Comparison of ENCODE assay signal across 8 cellular contexts in genomic region chr12:76144253-76144564, GRCh38. TPM values are rescaled to one million over a fixed set of nuclear protein-coding genes. Genes with fewer than 3 reads are reported as not detected.
DNase-seq lines count a peak whose midpoint lies in the region; ATAC-seq and TF ChIP-seq lines count a peak whose summit lies in the region.

No MANE protein-coding gene starts in this region.

- intact Hi-C loops in activated CD4-positive, alpha-beta memory T cell treated with anti-CD3 and anti-CD28 coated beads for 36 hours (cut with micrococcal nuclease), result no loop called here
- intact Hi-C loops in PC-3 (cut with micrococcal nuclease), result no loop called here

- no peaks in the 10 kb centered on the region for H4K20me1 ChIP-seq in PC-3 (ENCODE audit: low read length)

- H3K4me3 Mint-ChIP-seq in activated CD4-positive, alpha-beta memory T cell treated with anti-CD3 and anti-CD28 coated beads for 36 hours, result no peak overlapping the region
- no peak overlapping the region for H3K4me3 Mint-ChIP-seq in activated CD4-positive, alpha-beta memory T cell treated with anti-CD3 and anti-CD28 coated beads, Interleukin-2, amount 10 ng/mL, durations not matched to agents 7 days and 5 days

- H3K4me1 ChIP-seq in PC-3 (ENCODE audit: insufficient read depth, low read length), result no peaks in the 10 kb centered on the region

- CTCF ChIA-PET in activated CD4-positive, alpha-beta memory T cell treated with anti-CD3 and anti-CD28 coated beads for 36 hours (lab: Charles Lee), result interaction anchor here (0.7 kb wide), 1 partner anchor 15 kb away, joined by 3 read pairs; no protein-coding TSS in a partner anchor
- CTCF ChIA-PET in activated CD4-positive, alpha-beta memory T cell treated with anti-CD3 and anti-CD28 coated beads, Interleukin-2, amount 10 ng/mL, durations not matched to agents 7 days and 5 days (lab: Charles Lee), result interaction anchor here (0.6 to 2.5 kb wide), 2 partner anchors 14 to 61 kb away, joined by 3 to 10 read pairs; no protein-coding TSS in a partner anchor
- CTCF ChIA-PET in PC-3 (lab: Charles Lee), result no interaction called here

- peaks cover 20% of the 10 kb centered on the region for H3K4me1 Mint-ChIP-seq in activated CD4-positive, alpha-beta memory T cell treated with anti-CD3 and anti-CD28 coated beads for 36 hours (ENCODE audit: low read depth)
- H3K4me1 Mint-ChIP-seq in activated CD4-positive, alpha-beta memory T cell treated with anti-CD3 and anti-CD28 coated beads, Interleukin-2, amount 10 ng/mL, durations not matched to agents 7 days and 5 days, result peaks cover 22% of the 10 kb centered on the region

- H3K4me3 ChIP-seq in PC-3 (ENCODE audit: low read length), result no peak overlapping the region

- no peaks in the 10 kb centered on the region for H3K9me2 ChIP-seq in PC-3 (replicated peaks; ENCODE audit: low read length)

- no peak overlapping the region for H3K4me2 ChIP-seq in PC-3 (ENCODE audit: low read length)

- peak; percentile 35 for DNase-seq in activated CD4-positive, alpha-beta memory T cell treated with anti-CD3 and anti-CD28 coated beads for 36 hours
- no peak for DNase-seq in activated CD4-positive, alpha-beta memory T cell treated with anti-CD3 and anti-CD28 coated beads, Interleukin-2, amount 10 ng/mL, durations not matched to agents 7 days and 5 days
- DNase-seq in PC-3 (peak; percentile 32), Ammon's horn (ENCODE audit: low spot score) (no peak), iPS-NIHi7 (ENCODE audit: extremely low spot score) (no peak), GM03348 (ENCODE audit: low spot score) (no peak)
- DNase-seq in effector CD8-positive, alpha-beta T cell (lab: John Stamatoyannopoulos, UW), result peak; percentile 15
- peak; percentile 31 for DNase-seq in stimulated activated CD8-positive, alpha-beta memory T cell treated with anti-CD3 and anti-CD28 coated beads, Interleukin-4, amount 100 ng/mL, for 48 hours

- no peak for ATAC-seq in PC-3

- no peaks in the 10 kb centered on the region for H3K36me3 Mint-ChIP-seq in activated CD4-positive, alpha-beta memory T cell treated with anti-CD3 and anti-CD28 coated beads for 36 hours
- H3K36me3 Mint-ChIP-seq in activated CD4-positive, alpha-beta memory T cell treated with anti-CD3 and anti-CD28 coated beads, Interleukin-2, amount 10 ng/mL, durations not matched to agents 7 days and 5 days (ENCODE audit: low read depth), result no peaks in the 10 kb centered on the region

- TF ChIP-seq CTCF in PC-3 (conservative IDR thresholded peaks at IDR 0.05; ENCODE audit: low read depth, low read length), result no peak

- no peak overlapping the region for H3K27ac Mint-ChIP-seq in activated CD4-positive, alpha-beta memory T cell treated with anti-CD3 and anti-CD28 coated beads for 36 hours
- no peak overlapping the region for H3K27ac Mint-ChIP-seq in activated CD4-positive, alpha-beta memory T cell treated with anti-CD3 and anti-CD28 coated beads, Interleukin-2, amount 10 ng/mL, durations not matched to agents 7 days and 5 days

- H3K36me3 ChIP-seq in PC-3 (ENCODE audit: low read depth, low read length), result no peaks in the 10 kb centered on the region

- H3K9me3 ChIP-seq in PC-3 (ENCODE audit: low read length), result no peaks in the 10 kb centered on the region

- BruUV-seq in PC-3 (replicated peaks; lab: Mats Ljungman, UMichigan), result no TSS peak

- POLR2A ChIA-PET in activated CD4-positive, alpha-beta memory T cell treated with anti-CD3 and anti-CD28 coated beads for 36 hours (lab: Charles Lee), result interaction anchor here (0.8 kb wide), 1 partner anchor 14 kb away, joined by 3 read pairs; no protein-coding TSS in a partner anchor
- POLR2A ChIA-PET in activated CD4-positive, alpha-beta memory T cell treated with anti-CD3 and anti-CD28 coated beads, Interleukin-2, amount 10 ng/mL, durations not matched to agents 7 days and 5 days (lab: Charles Lee), result interaction anchor here (3.2 kb wide), 1 partner anchor 11 kb away, joined by 8 read pairs; no protein-coding TSS in a partner anchor
- POLR2A ChIA-PET in PC-3 (lab: Charles Lee; ENCODE audit: unreplicated experiment), result no interaction called here

- no peaks in the 10 kb centered on the region for H3F3A ChIP-seq in PC-3 (ENCODE audit: low read length, unreplicated experiment)

- no peaks in the 10 kb centered on the region for H3K27me3 ChIP-seq in PC-3 (ENCODE audit: low read length)

- no peaks in the 10 kb centered on the region for H3K79me2 ChIP-seq in PC-3 (ENCODE audit: low read length)

- 0 out of 2 replicates have a peak overlapping the region, but pooled peaks have one; percentile 18 for H2AFZ ChIP-seq in PC-3 (ENCODE audit: low read length)

- no peak overlapping the region for H3K9ac ChIP-seq in PC-3 (ENCODE audit: low read length)

- H3K9me3 Mint-ChIP-seq in activated CD4-positive, alpha-beta memory T cell treated with anti-CD3 and anti-CD28 coated beads for 36 hours, result no peaks in the 10 kb centered on the region
- H3K9me3 Mint-ChIP-seq in activated CD4-positive, alpha-beta memory T cell treated with anti-CD3 and anti-CD28 coated beads, Interleukin-2, amount 10 ng/mL, durations not matched to agents 7 days and 5 days, result no peaks in the 10 kb centered on the region

- H3K27ac ChIP-seq in PC-3 (ENCODE audit: low read length), result no peak overlapping the region

- no peaks in the 10 kb centered on the region for H3K27me3 Mint-ChIP-seq in activated CD4-positive, alpha-beta memory T cell treated with anti-CD3 and anti-CD28 coated beads for 36 hours
- no peaks in the 10 kb centered on the region for H3K27me3 Mint-ChIP-seq in activated CD4-positive, alpha-beta memory T cell treated with anti-CD3 and anti-CD28 coated beads, Interleukin-2, amount 10 ng/mL, durations not matched to agents 7 days and 5 days

RNA-seq across cellular contexts. Expression of gene NAP1L1, which starts 59.7 kb away (rescaled TPM):
- total RNA-seq in activated CD4-positive, alpha-beta memory T cell treated with anti-CD3 and anti-CD28 coated beads for 36 hours, result 100 to 1,000 TPM; 889 to 895 TPM
- total RNA-seq in activated CD4-positive, alpha-beta memory T cell treated with anti-CD3 and anti-CD28 coated beads, Interleukin-2, amount 10 ng/mL, durations not matched to agents 7 days and 5 days, result 100 to 1,000 TPM; 524 to 558 TPM
- total RNA-seq in PC-3 (2014; rRNA removed), result 200 and 247 TPM in 2 replicates

Comparison
In these comparisons a context has a peak if more than half of its experiments do, and no peak if none do; other contexts are left out.
1. DNase-seq: peak in activated CD4-positive, alpha-beta memory T cell treated with anti-CD3 and anti-CD28 coated beads for 36 hours (single experiment), PC-3 (single experiment), effector CD8-positive, alpha-beta T cell (single experiment) and stimulated activated CD8-positive, alpha-beta memory T cell treated with anti-CD3 and anti-CD28 coated beads, Interleukin-4, amount 100 ng/mL, for 48 hours (single experiment); none in activated CD4-positive, alpha-beta memory T cell treated with anti-CD3 and anti-CD28 coated beads, Interleukin-2, amount 10 ng/mL, durations not matched to agents 7 days and 5 days (single experiment), Ammon's horn (single experiment), iPS-NIHi7 (single experiment) and GM03348 (single experiment).